ENCODE assay signal across 11 cellular contexts in genomic region chr16:89288966-89289365, GRCh38.
"Had no signal": no experiment of that assay in that cellular context is flagged by ENCODE, and none has a peak within 500 bp of the region (broad histone marks: within the 10 kb centered on the region; RNA-seq: fewer than 3 reads in every experiment).

No MANE protein-coding gene starts in this region.

- H3K9me3 ChIP-seq: mucosa of descending colon, ovary, stomach, vagina had no signal

- H3K9me3 Mint-ChIP-seq: activated naive CD4-positive, alpha-beta T cell treated with anti-CD3 and anti-CD28 coated beads, Interleukin-2, amount 50 U/mL, for 24 hours; nephron progenitor cell had no signal

- H3K27me3 ChIP-seq: brain microvascular endothelial cell, dorsolateral prefrontal cortex, ovary, stomach, vagina had no signal

- H3K27ac ChIP-seq: brain microvascular endothelial cell, vagina, VCaP had no signal

- H3K4me1 Mint-ChIP-seq: activated CD4-positive, alpha-beta T cell treated with anti-CD3 and anti-CD28 coated beads for 36 hours had no signal

- H3K27ac Mint-ChIP-seq: activated CD4-positive, alpha-beta T cell treated with anti-CD3 and anti-CD28 coated beads for 36 hours had no signal

- H3K4me3 ChIP-seq: dorsolateral prefrontal cortex, mucosa of descending colon, ovary, stomach, vagina had no signal

- H3K4me3 Mint-ChIP-seq: activated CD4-positive, alpha-beta T cell treated with anti-CD3 and anti-CD28 coated beads for 36 hours; activated CD8-positive, alpha-beta T cell treated with anti-CD3 and anti-CD28 coated beads, Interleukin-2, amount 10 ng/mL, durations not matched to agents 7 days and 5 days; activated naive CD4-positive, alpha-beta T cell treated with anti-CD3 and anti-CD28 coated beads, Interleukin-2, amount 50 U/mL, for 24 hours; nephron progenitor cell had no signal
